In genomic region chr4:87058272-87059073, GRCh38 we compare ENCODE assay signal across 1 cellular context.
TF ChIP-seq lines count a peak whose summit lies in the region.

No MANE protein-coding gene starts in this region.

TF ChIP-seq in HEK293, 187 proteins besides CTCF, POLR2A, EP300 and RAD21 (continued from another document):
- no peak for TF ChIP-seq ZNF175 (tag by site-specific recombination; IDR thresholded peaks at IDR 0.05)
- no peak for TF ChIP-seq ZNF335 (tag by site-specific recombination; conservative IDR thresholded peaks at IDR 0.05)
- TF ChIP-seq TRIM28 (IDR thresholded peaks at IDR 0.05; ENCODE audit: borderline replicate concordance, low read length) = peak; percentile 30; the same call in 1 of the 2 replicates
- no peak for TF ChIP-seq ZNF501 (tag by site-specific recombination; IDR thresholded peaks at IDR 0.05)
- TF ChIP-seq SP7 (tag by site-specific recombination; IDR thresholded peaks at IDR 0.05) = peak; percentile 89
- TF ChIP-seq KLF9 (tag by site-specific recombination; IDR thresholded peaks at IDR 0.05; ENCODE audit: low read depth) = no peak
- TF ChIP-seq GLIS2 (tag by site-specific recombination; IDR thresholded peaks at IDR 0.05) = no peak
- no peak for TF ChIP-seq GFI1B (tag by site-specific recombination; IDR thresholded peaks at IDR 0.05)
